11 cellular contexts compared by ENCODE assay signal in genomic region chr19:15317392-15318011, GRCh38. TPM values are rescaled to one million over a fixed set of nuclear protein-coding genes. Genes with fewer than 3 reads are reported as not detected.
DNase-seq lines count a peak whose midpoint lies in the region; ATAC-seq lines count a peak whose summit lies in the region.
"Had no signal": no experiment of that assay in that cellular context is flagged by ENCODE, and none has a peak within 500 bp of the region (broad histone marks: within the 10 kb centered on the region; RNA-seq: fewer than 3 reads in every experiment).

No MANE protein-coding gene starts in this region.

- H3K27ac Mint-ChIP-seq in stimulated activated naive CD8-positive, alpha-beta T cell treated with anti-CD3 and anti-CD28 coated beads, Interleukin-15, Interleukin-2, amounts not matched to agents 100 ng/mL and 50 ng/mL, for 24 hours: peak overlapping the region; percentile 91
- peak overlapping the region; percentile 53 for H3K27ac Mint-ChIP-seq in activated naive CD8-positive, alpha-beta T cell treated with anti-CD3 and anti-CD28 coated beads, Interleukin-2, amount 50 U/mL, for 24 hours

- no peak for ATAC-seq in stimulated activated naive CD8-positive, alpha-beta T cell treated with anti-CD3 and anti-CD28 coated beads, Interleukin-15, Interleukin-2, amounts not matched to agents 100 U/mL and 50 U/mL, for 24 hours
- no peak for ATAC-seq in activated naive CD8-positive, alpha-beta T cell treated with anti-CD3 and anti-CD28 coated beads, Interleukin-2, amount 50 U/mL, for 24 hours

- H3K36me3 Mint-ChIP-seq in stimulated activated naive CD8-positive, alpha-beta T cell treated with anti-CD3 and anti-CD28 coated beads, Interleukin-15, Interleukin-2, amounts not matched to agents 100 ng/mL and 50 ng/mL, for 24 hours (ENCODE audit: low read depth): peaks cover 18% of the 10 kb centered on the region
- H3K36me3 Mint-ChIP-seq in activated naive CD8-positive, alpha-beta T cell treated with anti-CD3 and anti-CD28 coated beads, Interleukin-2, amount 50 U/mL, for 24 hours (ENCODE audit: low read depth): peaks cover 4% of the 10 kb centered on the region

- no peaks in the 10 kb centered on the region for H3K27me3 Mint-ChIP-seq in stimulated activated naive CD8-positive, alpha-beta T cell treated with anti-CD3 and anti-CD28 coated beads, Interleukin-15, Interleukin-2, amounts not matched to agents 100 ng/mL and 50 ng/mL, for 24 hours
- H3K27me3 Mint-ChIP-seq in activated naive CD8-positive, alpha-beta T cell treated with anti-CD3 and anti-CD28 coated beads, Interleukin-2, amount 50 U/mL, for 24 hours: no peaks in the 10 kb centered on the region

- DNase-seq in stimulated activated naive CD8-positive, alpha-beta T cell treated with anti-CD3 and anti-CD28 coated beads, Interleukin-15, Interleukin-2, amounts not matched to agents 100 U/mL and 50 U/mL, for 24 hours: no peak
- no peak for DNase-seq in activated naive CD8-positive, alpha-beta T cell treated with anti-CD3 and anti-CD28 coated beads, Interleukin-2, amount 50 U/mL, for 24 hours
- DNase-seq in myocyte (ENCODE audit: low read depth) (peak; percentile 53), HUDEP-2 (lab: John Stamatoyannopoulos, UW; ENCODE audit: unreplicated experiment in 76 of 76) (no peak), NCI-H128 (lab: John Stamatoyannopoulos, UW; ENCODE audit: unreplicated experiment) (no peak), KG1 (lab: John Stamatoyannopoulos, UW) (no peak), NCI-H524 (lab: John Stamatoyannopoulos, UW) (no peak)
- DNase-seq: COR-L47, dermis blood vessel endothelial cell, NCI-H1105 treated with DMSO at 0.1 percent for 48 hours had no signal

- peaks cover 91% of the 10 kb centered on the region for H3K4me1 Mint-ChIP-seq in stimulated activated naive CD8-positive, alpha-beta T cell treated with anti-CD3 and anti-CD28 coated beads, Interleukin-15, Interleukin-2, amounts not matched to agents 100 ng/mL and 50 ng/mL, for 24 hours (ENCODE audit: low read depth)
- peaks cover 85% of the 10 kb centered on the region for H3K4me1 Mint-ChIP-seq in activated naive CD8-positive, alpha-beta T cell treated with anti-CD3 and anti-CD28 coated beads, Interleukin-2, amount 50 U/mL, for 24 hours

- H3K9me3 Mint-ChIP-seq in stimulated activated naive CD8-positive, alpha-beta T cell treated with anti-CD3 and anti-CD28 coated beads, Interleukin-15, Interleukin-2, amounts not matched to agents 100 ng/mL and 50 ng/mL, for 24 hours: no peaks in the 10 kb centered on the region
- H3K9me3 Mint-ChIP-seq in activated naive CD8-positive, alpha-beta T cell treated with anti-CD3 and anti-CD28 coated beads, Interleukin-2, amount 50 U/mL, for 24 hours: peaks cover 5% of the 10 kb centered on the region

- peak overlapping the region; percentile 53 for H3K4me3 Mint-ChIP-seq in stimulated activated naive CD8-positive, alpha-beta T cell treated with anti-CD3 and anti-CD28 coated beads, Interleukin-15, Interleukin-2, amounts not matched to agents 100 ng/mL and 50 ng/mL, for 24 hours
- H3K4me3 Mint-ChIP-seq in activated naive CD8-positive, alpha-beta T cell treated with anti-CD3 and anti-CD28 coated beads, Interleukin-2, amount 50 U/mL, for 24 hours: peak overlapping the region; percentile 21

RNA-seq across cellular contexts. Expression of gene BRD4, which starts 14.8 kb away (rescaled TPM):
- 18.9 and 20.7 TPM in 2 replicates for total RNA-seq in myocyte
- 49.5 TPM for polyA plus RNA-seq in myocyte (2012)
